Comparison of ENCODE assay signal across 8 cellular contexts in genomic region chr7:35690574-35690973, GRCh38. TPM values are rescaled to one million over a fixed set of nuclear protein-coding genes. Genes with fewer than 3 reads are reported as not detected.
DNase-seq lines count a peak whose midpoint lies in the region; ATAC-seq, FAIRE-seq and TF ChIP-seq lines count a peak whose summit lies in the region.
"Not testable (repeated sequence)": the region's sequence is repeated elsewhere in the genome, so short reads cannot be mapped to it uniquely, and the experiment has no call there.

No MANE protein-coding gene starts in this region.

- not testable (repeated sequence) for H3K9ac ChIP-seq in SU-DHL-6 (ENCODE audit: low read length); astrocyte (ENCODE audit: low read length); endocrine pancreas (ENCODE audit: control insufficient read depth, insufficient read depth, low read length); neural cell (ENCODE audit: low read length)

- FAIRE-seq in astrocyte (lab: Jason Lieb, UNC) = not testable (repeated sequence)

- H3F3A ChIP-seq in SU-DHL-6 (ENCODE audit: insufficient read depth) = peaks cover 23% of the 10 kb centered on the region; the same call in 1 of the 2 replicates
- not testable (repeated sequence) for H3F3A ChIP-seq in neural cell (ENCODE audit: insufficient read depth, low read length, poor library complexity, severe bottlenecking)

- not testable (repeated sequence) for H3K9me2 ChIP-seq in SU-DHL-6 (replicated peaks; ENCODE audit: insufficient read depth, low read length); neural cell (ENCODE audit: insufficient read depth, low read length)

- H3K9me3 ChIP-seq in SU-DHL-6 (ENCODE audit: insufficient read depth, low read length); astrocyte (ENCODE audit: insufficient read depth, low read depth, low read length); endocrine pancreas (ENCODE audit: control insufficient read depth, low read length); neural cell (ENCODE audit: low read length); upper lobe of left lung: not testable (repeated sequence)

- not testable (repeated sequence) for H3K36me3 Mint-ChIP-seq in astrocyte (ENCODE audit: low read depth, unreplicated experiment)

- not testable (repeated sequence) for H3K27ac Mint-ChIP-seq in astrocyte (ENCODE audit: unreplicated experiment)

- 80 to 86% methylated on average over 11 of the region's 11 CpGs for WGBS in upper lobe of left lung, 2 donors

- H3K36me3 ChIP-seq in GM06990 (ENCODE audit: control insufficient read depth, insufficient read depth, low read length); SU-DHL-6 (ENCODE audit: low read length); astrocyte (ENCODE audit: insufficient read depth, low read length); endocrine pancreas (ENCODE audit: control insufficient read depth, insufficient read depth, low read length); neural cell (ENCODE audit: insufficient read depth, low read length); upper lobe of left lung: not testable (repeated sequence)

- ATAC-seq in upper lobe of left lung (ENCODE audit: low FRiP score in 2 of 2) = not testable (repeated sequence)

- H3K4me1 Mint-ChIP-seq in astrocyte (ENCODE audit: low read depth, unreplicated experiment) = peaks cover 29% of the 10 kb centered on the region

- not testable (repeated sequence) for H3K27me3 ChIP-seq in GM06990 (replicated peaks; ENCODE audit: control insufficient read depth, insufficient read depth, low read length); SU-DHL-6 (ENCODE audit: low read length); astrocyte (ENCODE audit: insufficient read depth, low read length); endocrine pancreas (ENCODE audit: control insufficient read depth, insufficient read depth, low read length); neural cell (ENCODE audit: insufficient read depth, low read depth, low read length); upper lobe of left lung

- H3K9me3 Mint-ChIP-seq in astrocyte (ENCODE audit: unreplicated experiment) = not testable (repeated sequence)

- H3K27ac ChIP-seq in SU-DHL-6 (ENCODE audit: low read depth, low read length); astrocyte (ENCODE audit: low read depth, low read length); neural cell (ENCODE audit: low read length): not testable (repeated sequence)
- H3K27ac ChIP-seq in upper lobe of left lung = peak overlapping the region in 2 of 4 donors; percentile 24 to 31

- H3K27me3 Mint-ChIP-seq in astrocyte (ENCODE audit: low read depth, unreplicated experiment) = not testable (repeated sequence)

- H3K4me1 ChIP-seq in astrocyte (ENCODE audit: insufficient read depth, low read length) = peaks cover 15% of the 10 kb centered on the region
- H3K4me1 ChIP-seq in endocrine pancreas (ENCODE audit: control insufficient read depth, insufficient read depth, low read length) = peaks cover 47% of the 10 kb centered on the region
- peaks cover 41 to 67% (median 52%) of the 10 kb centered on the region in 4 donors for H3K4me1 ChIP-seq in upper lobe of left lung

- TF ChIP-seq EP300 in neural cell (conservative IDR thresholded peaks at IDR 0.05; ENCODE audit: poor library complexity, severe bottlenecking); upper lobe of left lung (IDR thresholded peaks at IDR 0.05): not testable (repeated sequence)

- peak overlapping the region; percentile 51 for H3K4me2 ChIP-seq in SU-DHL-6 (ENCODE audit: low read depth, low read length, poor library complexity, severe bottlenecking)
- peak overlapping the region; percentile 99 for H3K4me2 ChIP-seq in astrocyte (ENCODE audit: low read length)
- H3K4me2 ChIP-seq in neural cell (ENCODE audit: low read length) = peak overlapping the region; percentile 20

- H3K4me3 Mint-ChIP-seq in astrocyte (ENCODE audit: unreplicated experiment) = not testable (repeated sequence)

- H2AFZ ChIP-seq in SU-DHL-6 (ENCODE audit: low read depth, low read length, severe bottlenecking); astrocyte (ENCODE audit: low read depth, low read length); neural cell (ENCODE audit: low read depth, low read length): not testable (repeated sequence)

- TF ChIP-seq RAD21 in neural cell (conservative IDR thresholded peaks at IDR 0.05) = not testable (repeated sequence)

- not testable (repeated sequence) for H3K79me2 ChIP-seq in SU-DHL-6 (ENCODE audit: insufficient read depth, low read length)
- H3K79me2 ChIP-seq in astrocyte (ENCODE audit: insufficient read depth, low read length) = peaks cover 89% of the 10 kb centered on the region
- H3K79me2 ChIP-seq in neural cell (replicated peaks; ENCODE audit: insufficient read depth, low read length) = peaks cover 77% of the 10 kb centered on the region

- TF ChIP-seq POLR2A in upper lobe of left lung (IDR thresholded peaks at IDR 0.05) = not testable (repeated sequence)

- peak overlapping the region; percentile 97 for H3K4me3 ChIP-seq in GM06990 (replicated peaks; ENCODE audit: low read depth, low read length)
- peak overlapping the region; percentile 30 for H3K4me3 ChIP-seq in SU-DHL-6 (ENCODE audit: insufficient read depth, low read length, poor library complexity, severe bottlenecking)
- not testable (repeated sequence) for H3K4me3 ChIP-seq in astrocyte (ENCODE audit: insufficient read depth, low read depth, low read length)
- H3K4me3 ChIP-seq in endocrine pancreas (ENCODE audit: control insufficient read depth, insufficient read depth, low read length) = peak overlapping the region; percentile 88
- H3K4me3 ChIP-seq in neural cell (ENCODE audit: low read length) = peak overlapping the region; percentile 97
- H3K4me3 ChIP-seq in upper lobe of left lung = peak overlapping the region in 3 of 4 donors; percentile 8 to 73 (median 17)

- not testable (repeated sequence) for TF ChIP-seq CTCF in GM06990 (IDR thresholded peaks at IDR 0.05; ENCODE audit: insufficient read depth, low read length, poor library complexity, severe bottlenecking); SU-DHL-6 (IDR thresholded peaks at IDR 0.05; ENCODE audit: insufficient read depth, low read length, poor library complexity, severe bottlenecking); astrocyte (IDR thresholded peaks at IDR 0.05; ENCODE audit: insufficient read depth, low read depth, low read length); neural cell (IDR thresholded peaks at IDR 0.05; ENCODE audit: poor library complexity, severe bottlenecking); upper lobe of left lung (IDR thresholded peaks at IDR 0.05)

- not testable (repeated sequence) for DNase-seq in GM06990 (ENCODE audit: extremely low read depth, insufficient read length); astrocyte (ENCODE audit: low read depth); upper lobe of left lung
- peak; percentile 44 for DNase-seq in NAMALWA (ENCODE audit: low spot score)
- peak; percentile 28 for DNase-seq in activated T-cell treated with anti-CD3 and anti-CD28 coated beads, Interleukin-2, amount 50 U/mL, for 1 hour

- H4K20me1 ChIP-seq in SU-DHL-6 (ENCODE audit: low read depth, low read length); neural cell (ENCODE audit: insufficient read depth): not testable (repeated sequence)
- H4K20me1 ChIP-seq in astrocyte (ENCODE audit: insufficient read depth, low read length) = peaks cover 38% of the 10 kb centered on the region

RNA-seq across cellular contexts. Expression of gene HERPUD2, which starts 4.4 kb away (rescaled TPM):
- total RNA-seq in astrocyte = 28.0 and 29.7 TPM in 2 replicates
- polyA plus RNA-seq in neural cell = 16.7 and 22.1 TPM in 2 replicates
- 35.3 and 36.7 TPM in 2 replicates for polyA minus RNA-seq in neural cell
- 10 to 100 TPM; 29.6 to 63.9 (median 42.2) TPM for total RNA-seq in upper lobe of left lung

Comparison
In these comparisons a context has a peak if more than half of its experiments do, and no peak if none do; other contexts are left out.
1. H3K4me2 ChIP-seq: peak in every context shown above with its lines; median percentile 99 in astrocyte; 51 in SU-DHL-6; 20 in neural cell.